In genomic region chr17:76038050-76038449, GRCh38 we compare ENCODE assay signal across 13 cellular contexts. TPM values are rescaled to one million over a fixed set of nuclear protein-coding genes. Genes with fewer than 3 reads are reported as not detected.
DNase-seq lines count a peak whose midpoint lies in the region; ATAC-seq and TF ChIP-seq lines count a peak whose summit lies in the region.
"Had no signal": no experiment of that assay in that cellular context is flagged by ENCODE, and none has a peak within 500 bp of the region (broad histone marks: within the 10 kb centered on the region; RNA-seq: fewer than 3 reads in every experiment).

No MANE protein-coding gene starts in this region.

- H3K4me3 ChIP-seq in CD8-positive, alpha-beta T cell (ENCODE audit: low read depth, low read length), result no peak overlapping the region
- no peak overlapping the region for H3K4me3 ChIP-seq in SJCRH30
- H3K4me3 ChIP-seq in muscle layer of colon (ENCODE audit: low read depth in 1 of 2, low read length in 2 of 2), result no peak overlapping the region
- H3K4me3 ChIP-seq in upper lobe of right lung, result no peak overlapping the region

- peaks cover 23% of the 10 kb centered on the region for H3K4me1 Mint-ChIP-seq in CD8-positive, alpha-beta T cell (ENCODE audit: low read depth)

- CTCF ChIA-PET in CD8-positive, alpha-beta T cell (lab: Charles Lee), result interaction anchor here (1.0 to 2.1 kb wide), 2 partner anchors 9 to 24 kb away, joined by 3 to 10 read pairs; no protein-coding TSS in a partner anchor

- peaks cover 13% of the 10 kb centered on the region for H3K4me1 ChIP-seq in CD8-positive, alpha-beta T cell (ENCODE audit: insufficient read depth, low read length)
- H3K4me1 ChIP-seq in SJCRH30 (peaks cover 3% of the 10 kb centered on the region; the same call in 1 of the 2 replicates), muscle layer of colon (ENCODE audit: insufficient read depth, low read length) (peaks cover 75% of the 10 kb centered on the region), upper lobe of right lung (no peaks in the 10 kb centered on the region)

- H3K9ac ChIP-seq in muscle layer of colon (ENCODE audit: low read length), result no peak overlapping the region

- H3K27me3 ChIP-seq in CD8-positive, alpha-beta T cell (ENCODE audit: insufficient read depth, low read length), result no peaks in the 10 kb centered on the region
- H3K27me3 ChIP-seq in SJCRH30 (no peaks in the 10 kb centered on the region), muscle layer of colon (ENCODE audit: control insufficient read depth in 1 of 2, insufficient read depth in 2 of 2, low read length in 2 of 2) (no peaks in the 10 kb centered on the region), upper lobe of right lung (no peaks in the 10 kb centered on the region)

- H3K9me3 Mint-ChIP-seq in CD8-positive, alpha-beta T cell, result no peaks in the 10 kb centered on the region
- H3K9me3 Mint-ChIP-seq: stimulated activated naive CD8-positive, alpha-beta T cell treated with anti-CD3 and anti-CD28 coated beads, Interleukin-15, Interleukin-2, amounts not matched to agents 100 ng/mL and 50 ng/mL, for 24 hours had no signal

- no peaks in the 10 kb centered on the region for H3K9me3 ChIP-seq in CD8-positive, alpha-beta T cell (ENCODE audit: low read length)
- H3K9me3 ChIP-seq in SJCRH30 (replicated peaks) (no peaks in the 10 kb centered on the region), muscle layer of colon (ENCODE audit: low read length) (no peaks in the 10 kb centered on the region), upper lobe of right lung (no peaks in the 10 kb centered on the region)

- H3K4me3 Mint-ChIP-seq in CD8-positive, alpha-beta T cell, result no peak overlapping the region
- H3K4me3 Mint-ChIP-seq: stimulated activated naive CD8-positive, alpha-beta T cell treated with anti-CD3 and anti-CD28 coated beads, Interleukin-15, Interleukin-2, amounts not matched to agents 100 ng/mL and 50 ng/mL, for 24 hours had no signal

- H3K27me3 Mint-ChIP-seq in CD8-positive, alpha-beta T cell (ENCODE audit: low read depth), result no peaks in the 10 kb centered on the region
- H3K27me3 Mint-ChIP-seq: stimulated activated naive CD8-positive, alpha-beta T cell treated with anti-CD3 and anti-CD28 coated beads, Interleukin-15, Interleukin-2, amounts not matched to agents 100 ng/mL and 50 ng/mL, for 24 hours had no signal

- intact Hi-C loops in CD8-positive, alpha-beta T cell (cut with DNase I, micrococcal nuclease), result no loop called here
- intact Hi-C loops in upper lobe of right lung (cut with DNase I), result no loop called here

- peaks cover 28% of the 10 kb centered on the region for H3K36me3 ChIP-seq in CD8-positive, alpha-beta T cell (ENCODE audit: insufficient read depth, low read length)
- H3K36me3 ChIP-seq in SJCRH30, result peaks cover 48% of the 10 kb centered on the region
- peaks cover 37% of the 10 kb centered on the region for H3K36me3 ChIP-seq in muscle layer of colon (ENCODE audit: insufficient read depth, low read length)
- peaks cover 53% of the 10 kb centered on the region for H3K36me3 ChIP-seq in upper lobe of right lung

- DNase-seq in CD8-positive, alpha-beta T cell, result no peak
- peak; percentile 69 to 72 for DNase-seq in SJCRH30
- no peak for DNase-seq in DMS 273 treated with DMSO at 0.1 percent for 48 hours (lab: John Stamatoyannopoulos, UW)
- no peak for DNase-seq in upper lobe of right lung
- DNase-seq: activated CD8-positive, alpha-beta memory T cell treated with anti-CD3 and anti-CD28 coated beads for 24 hours; central memory CD4-positive, alpha-beta T cell; DMS79; MV-4-11; NCI-H2171; NK-92 treated with Interleukin-12 subunit alpha and Interleukin-12 subunit beta, amount 100 ng/mL, for 24 hours had no signal

- POLR2A ChIA-PET in CD8-positive, alpha-beta T cell (lab: Charles Lee), result no interaction called here

- peak overlapping the region; percentile 79 for H3K27ac Mint-ChIP-seq in CD8-positive, alpha-beta T cell

- no peak overlapping the region for H3K27ac ChIP-seq in CD8-positive, alpha-beta T cell (ENCODE audit: low read depth, low read length)
- H3K27ac ChIP-seq in SJCRH30 (peak overlapping the region; percentile 43), muscle layer of colon (ENCODE audit: low read depth, low read length) (peak overlapping the region; percentile 92), upper lobe of right lung (no peak overlapping the region)

- TF ChIP-seq CTCF in CD8-positive, alpha-beta T cell (IDR thresholded peaks at IDR 0.05), result no peak
- TF ChIP-seq CTCF in upper lobe of right lung (IDR thresholded peaks at IDR 0.05), result no peak

- no peak for ATAC-seq in CD8-positive, alpha-beta T cell
- ATAC-seq in upper lobe of right lung, result no peak
- no peak for ATAC-seq in HG03521 (IDR thresholded peaks at IDR 0.05; ENCODE audit: unreplicated experiment)

- H3K36me3 Mint-ChIP-seq in CD8-positive, alpha-beta T cell, result peaks cover 51% of the 10 kb centered on the region

RNA-seq across cellular contexts. Expression of gene EVPL, which starts 10.9 kb away (rescaled TPM):
- 1 to 10 TPM in 1 of 2 experiments, under 1 TPM in 1; 0.38 to 1.1 TPM for total RNA-seq in CD8-positive, alpha-beta T cell
- 0.63 and 1.1 TPM in 2 replicates for total RNA-seq in SJCRH30 (2014; rRNA removed; shearing (Covaris generic))
- 46.8 TPM for total RNA-seq in upper lobe of right lung

RNA-seq across cellular contexts. Expression of gene SRP68, which starts 34.3 kb away (rescaled TPM):
- total RNA-seq in CD8-positive, alpha-beta T cell, result 10 to 100 TPM; 93.6 to 99.9 TPM
- 58.7 and 60.0 TPM in 2 replicates for total RNA-seq in SJCRH30 (2014; rRNA removed; shearing (Covaris generic))
- 74.9 TPM for total RNA-seq in upper lobe of right lung

RNA-seq across cellular contexts. Expression of gene GALR2, which starts 36.5 kb away (rescaled TPM):
- total RNA-seq in CD8-positive, alpha-beta T cell, result 1 to 10 TPM; 1.7 to 2.4 TPM
- total RNA-seq in SJCRH30 (2014; rRNA removed; shearing (Covaris generic)), result 0.06 TPM in 1 of 2 replicates, not detected in the other
- not detected for total RNA-seq in upper lobe of right lung

RNA-seq across cellular contexts. Expression of gene CDK3, which starts 37.4 kb away (rescaled TPM):
- total RNA-seq in CD8-positive, alpha-beta T cell, result 1 to 10 TPM; 2.1 to 3.3 TPM
- total RNA-seq in SJCRH30 (2014; rRNA removed; shearing (Covaris generic)), result 2.7 and 3.1 TPM in 2 replicates
- 9.6 TPM for total RNA-seq in upper lobe of right lung

RNA-seq across cellular contexts. Expression of gene ZACN, which starts 40.9 kb away (rescaled TPM):
- 1 to 10 TPM; 1.2 to 2.0 TPM for total RNA-seq in CD8-positive, alpha-beta T cell
- total RNA-seq in SJCRH30 (2014; rRNA removed; shearing (Covaris generic)), result 0.14 and 0.25 TPM in 2 replicates
- not detected for total RNA-seq in upper lobe of right lung

Comparison
In these comparisons a context has a peak if more than half of its experiments do, and no peak if none do; other contexts are left out.
1. DNase-seq: peak in SJCRH30 (2 of 2); none in CD8-positive, alpha-beta T cell (0 of 7), DMS 273 treated with DMSO at 0.1 percent for 48 hours (single experiment) and upper lobe of right lung (single experiment).
2. H3K27ac ChIP-seq: peak in SJCRH30 (single experiment) and muscle layer of colon (single experiment); none in CD8-positive, alpha-beta T cell (single experiment) and upper lobe of right lung (single experiment).
3. RNA of gene EVPL, which starts 10.9 kb away (total RNA-seq): 46.8 TPM in upper lobe of right lung (single experiment); 0.63 to 1.1 TPM in SJCRH30 and 0.38 to 1.1 TPM in CD8-positive, alpha-beta T cell; every median in the first group is over 10 times any median in the second.